ENCODE assay signal across 11 cellular contexts in genomic region chr2:231124833-231125232, GRCh38. TPM values are rescaled to one million over a fixed set of nuclear protein-coding genes. Genes with fewer than 3 reads are reported as not detected.
DNase-seq lines count a peak whose midpoint lies in the region; ATAC-seq and TF ChIP-seq lines count a peak whose summit lies in the region.
"Had no signal": no experiment of that assay in that cellular context is flagged by ENCODE, and none has a peak within 500 bp of the region (broad histone marks: within the 10 kb centered on the region; RNA-seq: fewer than 3 reads in every experiment).

TSS of gene HTR2B (minus strand) at chr2:231125042. CDS start at chr2:231123764, 1,278 bp downstream.

- peaks cover 3% of the 10 kb centered on the region for H3K36me3 ChIP-seq in adipocyte (ENCODE audit: control insufficient read depth, insufficient read depth, low read length, severe bottlenecking)

- TF ChIP-seq CTCF in type B pancreatic cell (conservative IDR thresholded peaks at IDR 0.05): no peak

- H3K27ac Mint-ChIP-seq in type B pancreatic cell: peak within 1 kb of the TSS; percentile 6
- no peak within 1 kb of the TSS for H3K27ac Mint-ChIP-seq in stimulated activated memory B cell treated with anti-CD40 and anti-IgM and Interleukin-4, amounts not matched to agents 10 μg/mL and 1 μg/mL and 100 μg/mL, for 72 hours

- H3K4me3 ChIP-seq in adipocyte (ENCODE audit: low read length): peak within 1 kb of the TSS; percentile 69

- no peaks in the 10 kb centered on the region for H3K27me3 ChIP-seq in adipocyte (replicated peaks; ENCODE audit: control insufficient read depth, insufficient read depth, low read length)

- H3K4me1 Mint-ChIP-seq in type B pancreatic cell (ENCODE audit: unreplicated experiment): peaks cover 24% of the 10 kb centered on the region
- peaks cover 6% of the 10 kb centered on the region for H3K4me1 Mint-ChIP-seq in stimulated activated memory B cell treated with anti-CD40 and anti-IgM and Interleukin-4, amounts not matched to agents 10 μg/mL and 1 μg/mL and 100 μg/mL, for 72 hours

- peak within 1 kb of the TSS; percentile 5 for H3K4me3 Mint-ChIP-seq in type B pancreatic cell
- no peak within 1 kb of the TSS for H3K4me3 Mint-ChIP-seq in stimulated activated memory B cell treated with anti-CD40 and anti-IgM and Interleukin-4, amounts not matched to agents 10 μg/mL and 1 μg/mL and 100 μg/mL, for 72 hours

- peak; percentile 53 for ATAC-seq in Right ventricle myocardium superior (ENCODE audit: poor library complexity)
- no peak for ATAC-seq in stimulated activated memory B cell treated with anti-CD40 and anti-IgM and Interleukin-4, amounts not matched to agents 10 μg/mL and 1 μg/mL and 100 μg/mL, for 72 hours

- intact Hi-C loops in Right ventricle myocardium superior (cut with DNase I) (no loop called here), cardiac septum (cut with DNase I) (loop anchor here (5.0 kb wide), 1 partner anchor 62 kb away; no protein-coding TSS in a partner anchor)

- H3K9me3 ChIP-seq in adipocyte (ENCODE audit: control insufficient read depth, low read length): no peaks in the 10 kb centered on the region
- H3K9me3 ChIP-seq: Caco-2 had no signal

- no peaks in the 10 kb centered on the region for H3K9me3 Mint-ChIP-seq in type B pancreatic cell
- H3K9me3 Mint-ChIP-seq in stimulated activated memory B cell treated with anti-CD40 and anti-IgM and Interleukin-4, amounts not matched to agents 10 μg/mL and 1 μg/mL and 100 μg/mL, for 72 hours: no peaks in the 10 kb centered on the region

- H3K27me3 Mint-ChIP-seq in type B pancreatic cell: no peaks in the 10 kb centered on the region
- no peaks in the 10 kb centered on the region for H3K27me3 Mint-ChIP-seq in stimulated activated memory B cell treated with anti-CD40 and anti-IgM and Interleukin-4, amounts not matched to agents 10 μg/mL and 1 μg/mL and 100 μg/mL, for 72 hours

- DNase-seq in Right ventricle myocardium superior: no peak
- no peak for DNase-seq in cardiac septum (ENCODE audit: low spot score)
- DNase-seq in adipocyte (ENCODE audit: low read depth): no peak
- DNase-seq in iris pigment epithelial cell (ENCODE audit: low read depth): peak; percentile 55
- DNase-seq in type B pancreatic cell (ENCODE audit: extremely low spot score, unreplicated experiment): no peak
- no peak for DNase-seq in GDM1 (lab: John Stamatoyannopoulos, UW)
- no peak for DNase-seq in NCI-H2171 (lab: John Stamatoyannopoulos, UW)
- DNase-seq: Caco-2, NCI-H69, trophoblast cell had no signal

- H3K9ac ChIP-seq in adipocyte (ENCODE audit: low read length): peak within 1 kb of the TSS; percentile 65

- peaks cover 4% of the 10 kb centered on the region for H3K36me3 Mint-ChIP-seq in type B pancreatic cell
- peaks cover 11% of the 10 kb centered on the region for H3K36me3 Mint-ChIP-seq in stimulated activated memory B cell treated with anti-CD40 and anti-IgM and Interleukin-4, amounts not matched to agents 10 μg/mL and 1 μg/mL and 100 μg/mL, for 72 hours

- peaks cover 35% of the 10 kb centered on the region for H3K4me1 ChIP-seq in adipocyte (ENCODE audit: control insufficient read depth, insufficient read depth, low read length)
- H3K4me1 ChIP-seq: Caco-2 had no signal

RNA-seq across cellular contexts. Expression of gene HTR2B, which starts in this region (rescaled TPM):
- total RNA-seq in Right ventricle myocardium superior: 0.24 TPM
- 2.9 TPM for total RNA-seq in cardiac septum
- not detected in 2 replicates for total RNA-seq in type B pancreatic cell (ENCODE audit: low replicate concordance)
- total RNA-seq: Caco-2 had no signal

Comparison
In these comparisons a context has a peak if more than half of its experiments do, and no peak if none do; other contexts are left out.
1. Peak in ATAC-seq in Right ventricle myocardium superior; RNA of the gene not detected or under 1 TPM.